Comparison of ENCODE assay signal across 1 cellular context in genomic region chr15:27714675-27715074, GRCh38.
TF ChIP-seq lines count a peak whose summit lies in the region.

No MANE protein-coding gene starts in this region.

TF ChIP-seq in K562, 482 proteins besides CTCF, POLR2A, EP300 and RAD21 (continued from another document):
- TF ChIP-seq, protein P1, sequence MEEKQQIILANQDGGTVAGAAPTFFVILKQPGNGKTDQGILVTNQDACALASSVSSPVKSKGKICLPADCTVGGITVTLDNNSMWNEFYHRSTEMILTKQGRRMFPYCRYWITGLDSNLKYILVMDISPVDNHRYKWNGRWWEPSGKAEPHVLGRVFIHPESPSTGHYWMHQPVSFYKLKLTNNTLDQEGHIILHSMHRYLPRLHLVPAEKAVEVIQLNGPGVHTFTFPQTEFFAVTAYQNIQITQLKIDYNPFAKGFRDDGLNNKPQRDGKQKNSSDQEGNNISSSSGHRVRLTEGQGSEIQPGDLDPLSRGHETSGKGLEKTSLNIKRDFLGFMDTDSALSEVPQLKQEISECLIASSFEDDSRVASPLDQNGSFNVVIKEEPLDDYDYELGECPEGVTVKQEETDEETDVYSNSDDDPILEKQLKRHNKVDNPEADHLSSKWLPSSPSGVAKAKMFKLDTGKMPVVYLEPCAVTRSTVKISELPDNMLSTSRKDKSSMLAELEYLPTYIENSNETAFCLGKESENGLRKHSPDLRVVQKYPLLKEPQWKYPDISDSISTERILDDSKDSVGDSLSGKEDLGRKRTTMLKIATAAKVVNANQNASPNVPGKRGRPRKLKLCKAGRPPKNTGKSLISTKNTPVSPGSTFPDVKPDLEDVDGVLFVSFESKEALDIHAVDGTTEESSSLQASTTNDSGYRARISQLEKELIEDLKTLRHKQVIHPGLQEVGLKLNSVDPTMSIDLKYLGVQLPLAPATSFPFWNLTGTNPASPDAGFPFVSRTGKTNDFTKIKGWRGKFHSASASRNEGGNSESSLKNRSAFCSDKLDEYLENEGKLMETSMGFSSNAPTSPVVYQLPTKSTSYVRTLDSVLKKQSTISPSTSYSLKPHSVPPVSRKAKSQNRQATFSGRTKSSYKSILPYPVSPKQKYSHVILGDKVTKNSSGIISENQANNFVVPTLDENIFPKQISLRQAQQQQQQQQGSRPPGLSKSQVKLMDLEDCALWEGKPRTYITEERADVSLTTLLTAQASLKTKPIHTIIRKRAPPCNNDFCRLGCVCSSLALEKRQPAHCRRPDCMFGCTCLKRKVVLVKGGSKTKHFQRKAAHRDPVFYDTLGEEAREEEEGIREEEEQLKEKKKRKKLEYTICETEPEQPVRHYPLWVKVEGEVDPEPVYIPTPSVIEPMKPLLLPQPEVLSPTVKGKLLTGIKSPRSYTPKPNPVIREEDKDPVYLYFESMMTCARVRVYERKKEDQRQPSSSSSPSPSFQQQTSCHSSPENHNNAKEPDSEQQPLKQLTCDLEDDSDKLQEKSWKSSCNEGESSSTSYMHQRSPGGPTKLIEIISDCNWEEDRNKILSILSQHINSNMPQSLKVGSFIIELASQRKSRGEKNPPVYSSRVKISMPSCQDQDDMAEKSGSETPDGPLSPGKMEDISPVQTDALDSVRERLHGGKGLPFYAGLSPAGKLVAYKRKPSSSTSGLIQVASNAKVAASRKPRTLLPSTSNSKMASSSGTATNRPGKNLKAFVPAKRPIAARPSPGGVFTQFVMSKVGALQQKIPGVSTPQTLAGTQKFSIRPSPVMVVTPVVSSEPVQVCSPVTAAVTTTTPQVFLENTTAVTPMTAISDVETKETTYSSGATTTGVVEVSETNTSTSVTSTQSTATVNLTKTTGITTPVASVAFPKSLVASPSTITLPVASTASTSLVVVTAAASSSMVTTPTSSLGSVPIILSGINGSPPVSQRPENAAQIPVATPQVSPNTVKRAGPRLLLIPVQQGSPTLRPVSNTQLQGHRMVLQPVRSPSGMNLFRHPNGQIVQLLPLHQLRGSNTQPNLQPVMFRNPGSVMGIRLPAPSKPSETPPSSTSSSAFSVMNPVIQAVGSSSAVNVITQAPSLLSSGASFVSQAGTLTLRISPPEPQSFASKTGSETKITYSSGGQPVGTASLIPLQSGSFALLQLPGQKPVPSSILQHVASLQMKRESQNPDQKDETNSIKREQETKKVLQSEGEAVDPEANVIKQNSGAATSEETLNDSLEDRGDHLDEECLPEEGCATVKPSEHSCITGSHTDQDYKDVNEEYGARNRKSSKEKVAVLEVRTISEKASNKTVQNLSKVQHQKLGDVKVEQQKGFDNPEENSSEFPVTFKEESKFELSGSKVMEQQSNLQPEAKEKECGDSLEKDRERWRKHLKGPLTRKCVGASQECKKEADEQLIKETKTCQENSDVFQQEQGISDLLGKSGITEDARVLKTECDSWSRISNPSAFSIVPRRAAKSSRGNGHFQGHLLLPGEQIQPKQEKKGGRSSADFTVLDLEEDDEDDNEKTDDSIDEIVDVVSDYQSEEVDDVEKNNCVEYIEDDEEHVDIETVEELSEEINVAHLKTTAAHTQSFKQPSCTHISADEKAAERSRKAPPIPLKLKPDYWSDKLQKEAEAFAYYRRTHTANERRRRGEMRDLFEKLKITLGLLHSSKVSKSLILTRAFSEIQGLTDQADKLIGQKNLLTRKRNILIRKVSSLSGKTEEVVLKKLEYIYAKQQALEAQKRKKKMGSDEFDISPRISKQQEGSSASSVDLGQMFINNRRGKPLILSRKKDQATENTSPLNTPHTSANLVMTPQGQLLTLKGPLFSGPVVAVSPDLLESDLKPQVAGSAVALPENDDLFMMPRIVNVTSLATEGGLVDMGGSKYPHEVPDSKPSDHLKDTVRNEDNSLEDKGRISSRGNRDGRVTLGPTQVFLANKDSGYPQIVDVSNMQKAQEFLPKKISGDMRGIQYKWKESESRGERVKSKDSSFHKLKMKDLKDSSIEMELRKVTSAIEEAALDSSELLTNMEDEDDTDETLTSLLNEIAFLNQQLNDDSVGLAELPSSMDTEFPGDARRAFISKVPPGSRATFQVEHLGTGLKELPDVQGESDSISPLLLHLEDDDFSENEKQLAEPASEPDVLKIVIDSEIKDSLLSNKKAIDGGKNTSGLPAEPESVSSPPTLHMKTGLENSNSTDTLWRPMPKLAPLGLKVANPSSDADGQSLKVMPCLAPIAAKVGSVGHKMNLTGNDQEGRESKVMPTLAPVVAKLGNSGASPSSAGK (IDR thresholded peaks at IDR 0.05), result no peak
- no peak for TF ChIP-seq TAF1 (IDR thresholded peaks at IDR 0.05; ENCODE audit: control insufficient read depth, extremely low read depth, insufficient read depth, low read length, severe bottlenecking)
- no peak for TF ChIP-seq TBP (optimal IDR thresholded peaks at IDR 0.05; ENCODE audit: low read depth, low read length)
- no peak for TF ChIP-seq TOE1 (IDR thresholded peaks at IDR 0.05; ENCODE audit: borderline replicate concordance)
- TF ChIP-seq TOE1 (CRISPR knock-in tag; IDR thresholded peaks at IDR 0.05; ENCODE audit: borderline replicate concordance, low read depth), result no peak
- no peak for TF ChIP-seq GTF2A2 (tag; IDR thresholded peaks at IDR 0.05)
- TF ChIP-seq ZC3H8 (IDR thresholded peaks at IDR 0.05), result no peak
TF ChIP-seq in K562: peak in this region for 0.
